In the genomic region with DNA sequence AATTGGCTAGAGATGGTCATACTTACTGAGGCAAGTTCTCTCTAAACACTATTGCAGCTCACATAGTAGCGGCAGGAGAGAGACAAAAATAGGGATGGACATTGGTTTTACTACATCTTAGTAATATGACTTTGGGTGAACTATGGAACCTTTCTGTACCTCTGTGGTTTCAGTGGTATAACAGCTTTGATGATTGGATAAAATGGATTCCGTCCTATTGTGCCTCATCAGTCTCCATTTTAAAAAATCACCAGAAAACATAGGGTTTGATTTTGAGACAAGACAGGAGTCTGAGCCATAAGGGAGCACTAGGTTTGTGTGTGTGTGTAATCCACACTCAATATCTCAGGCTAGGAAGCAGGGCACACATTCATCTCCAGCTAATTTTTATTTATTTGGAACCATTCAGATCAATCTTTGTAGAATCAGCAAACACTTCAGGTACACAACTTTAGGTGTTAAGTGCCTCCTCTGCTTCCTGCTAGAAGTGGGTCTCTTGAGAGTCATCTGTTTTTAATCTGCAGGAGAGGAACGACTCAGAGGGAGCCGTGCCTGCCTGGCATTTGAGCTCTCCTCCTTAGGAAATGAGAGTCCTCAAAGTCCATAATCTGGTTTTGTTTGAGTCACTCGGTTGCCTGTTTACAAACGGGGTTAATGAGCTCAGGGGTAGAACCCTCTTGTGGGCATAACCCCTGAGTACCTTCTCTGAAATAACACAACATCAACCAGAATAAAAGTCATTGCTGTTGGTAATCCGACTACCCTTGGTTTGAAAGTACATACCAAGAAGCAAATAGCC, we compare ENCODE assay signal across 21 cellular contexts.
A peak's percentile ranks its signal among the peaks of the same experiment; 100 is the strongest.
DNase-seq lines count a peak whose midpoint lies in the region; ATAC-seq and TF ChIP-seq lines count a peak whose summit lies in the region.
"Had no signal": no experiment of that assay in that cellular context is flagged by ENCODE, and none has a peak within 500 bp of the region (broad histone marks: within the 10 kb centered on the region; RNA-seq: fewer than 3 reads in every experiment).

No MANE protein-coding gene starts in this region.

- H3K4me1 ChIP-seq in lower lobe of right lung: no peaks in the 10 kb centered on the region
- H3K4me1 ChIP-seq: Peyer's patch, tibial nerve had no signal

- H3K27me3 ChIP-seq in lower lobe of right lung (ENCODE audit: low read depth): no peaks in the 10 kb centered on the region
- H3K27me3 ChIP-seq: Peyer's patch, tibial nerve had no signal

- H3K27ac ChIP-seq in lower lobe of right lung: no peak overlapping the region
- H3K27ac ChIP-seq: parathyroid adenoma, Peyer's patch, tibial nerve had no signal

- H3K4me3 ChIP-seq in HFF-Myc (replicated peaks; ENCODE audit: low read depth, low read length): no peak overlapping the region
- no peak overlapping the region for H3K4me3 ChIP-seq in lower lobe of right lung
- H3K4me3 ChIP-seq: GM12878, Peyer's patch, tibial nerve had no signal

- no peaks in the 10 kb centered on the region for H3K4me1 Mint-ChIP-seq in CD14-positive monocyte
- H3K4me1 Mint-ChIP-seq: CD4-positive, CD25-positive, alpha-beta regulatory T cell; naive B cell; stimulated activated naive B cell treated with anti-CD40 and anti-IgM and Interleukin-4, amounts not matched to agents 10 μg/mL and 1 μg/mL and 100 μg/mL, for 72 hours had no signal

- H3K9me3 ChIP-seq in lower lobe of right lung: no peaks in the 10 kb centered on the region
- H3K9me3 ChIP-seq: Peyer's patch had no signal

- H3K27ac Mint-ChIP-seq in CD14-positive monocyte: no peak overlapping the region
- H3K27ac Mint-ChIP-seq: CD4-positive, CD25-positive, alpha-beta regulatory T cell; naive B cell; stimulated activated naive B cell treated with anti-CD40 and anti-IgM and Interleukin-4, amounts not matched to agents 10 μg/mL and 1 μg/mL and 100 μg/mL, for 72 hours had no signal

- H3K27me3 Mint-ChIP-seq in CD14-positive monocyte (ENCODE audit: low read depth in 3 of 3): no peaks in the 10 kb centered on the region
- H3K27me3 Mint-ChIP-seq: CD4-positive, CD25-positive, alpha-beta regulatory T cell had no signal

- DNase-seq in COLO668 (lab: John Stamatoyannopoulos, UW; ENCODE audit: unreplicated experiment) (peak; percentile 7), HFF-Myc (ENCODE audit: extremely low read depth, low read depth) (peak; percentile 50), amniotic epithelial cell (ENCODE audit: low read depth) (peak; percentile 42), lower lobe of right lung (no peak), inferior parietal cortex (ENCODE audit: extremely low spot score) (no peak), CD14-positive monocyte (ENCODE audit: low spot score) (no peak)
- DNase-seq in activated CD8-positive, alpha-beta memory T cell treated with anti-CD3 and anti-CD28 coated beads for 24 hours: no peak
- no peak for DNase-seq in effector CD4-positive, alpha-beta T cell
- DNase-seq: activated CD4-positive, alpha-beta T cell treated with anti-CD3 and anti-CD28 coated beads for 48 hours; activated naive CD4-positive, alpha-beta T cell treated with Interleukin-2 at 50 U/mL for 16 hours; CD4-positive, CD25-positive, alpha-beta regulatory T cell; dermis blood vessel endothelial cell; hippocampal formation; left colon; naive B cell; NCI-H1436; Peyer's patch; stimulated activated naive B cell treated with anti-CD40 and anti-IgM and Interleukin-4, amounts not matched to agents 10 μg/mL and 1 μg/mL and 100 μg/mL, for 72 hours had no signal

- no peaks in the 10 kb centered on the region for H3K36me3 Mint-ChIP-seq in CD14-positive monocyte
- H3K36me3 Mint-ChIP-seq: CD4-positive, CD25-positive, alpha-beta regulatory T cell had no signal

- TF ChIP-seq CTCF in HFF-Myc (IDR thresholded peaks at IDR 0.05; ENCODE audit: low read depth, low read length, missing control alignments): no peak
- no peak for TF ChIP-seq CTCF in lower lobe of right lung (IDR thresholded peaks at IDR 0.05)
- no peak for TF ChIP-seq CTCF in CD14-positive monocyte (IDR thresholded peaks at IDR 0.05)

- ATAC-seq in lower lobe of right lung: peak; percentile 51 to 54
- ATAC-seq: GM12878; left colon; stimulated activated naive B cell treated with anti-CD40 and anti-IgM and Interleukin-4, amounts not matched to agents 10 μg/mL and 1 μg/mL and 100 μg/mL, for 72 hours had no signal

- no peaks in the 10 kb centered on the region for H3K36me3 ChIP-seq in lower lobe of right lung
- H3K36me3 ChIP-seq: Peyer's patch, tibial nerve had no signal

- no peak overlapping the region for H3K4me3 Mint-ChIP-seq in CD14-positive monocyte
- H3K4me3 Mint-ChIP-seq: CD4-positive, CD25-positive, alpha-beta regulatory T cell; naive B cell; stimulated activated naive B cell treated with anti-CD40 and anti-IgM and Interleukin-4, amounts not matched to agents 10 μg/mL and 1 μg/mL and 100 μg/mL, for 72 hours had no signal

- peaks cover 3 to 12% (median 8%) of the 10 kb centered on the region in 7 donors for H3K9me3 Mint-ChIP-seq in CD14-positive monocyte

- intact Hi-C loops in lower lobe of right lung (cut with DNase I): no loop called here
- intact Hi-C loops in CD14-positive monocyte (cut with micrococcal nuclease): no loop called here

Comparison
In these comparisons a context has a peak if more than half of its experiments do, and no peak if none do; other contexts are left out.
1. DNase-seq: peak in COLO668 (single experiment), HFF-Myc (single experiment) and amniotic epithelial cell (single experiment); none in lower lobe of right lung (single experiment), activated CD8-positive, alpha-beta memory T cell treated with anti-CD3 and anti-CD28 coated beads for 24 hours (single experiment), effector CD4-positive, alpha-beta T cell (single experiment), inferior parietal cortex (single experiment) and CD14-positive monocyte (single experiment).